1 cellular context compared by ENCODE assay signal in the genomic region with DNA sequence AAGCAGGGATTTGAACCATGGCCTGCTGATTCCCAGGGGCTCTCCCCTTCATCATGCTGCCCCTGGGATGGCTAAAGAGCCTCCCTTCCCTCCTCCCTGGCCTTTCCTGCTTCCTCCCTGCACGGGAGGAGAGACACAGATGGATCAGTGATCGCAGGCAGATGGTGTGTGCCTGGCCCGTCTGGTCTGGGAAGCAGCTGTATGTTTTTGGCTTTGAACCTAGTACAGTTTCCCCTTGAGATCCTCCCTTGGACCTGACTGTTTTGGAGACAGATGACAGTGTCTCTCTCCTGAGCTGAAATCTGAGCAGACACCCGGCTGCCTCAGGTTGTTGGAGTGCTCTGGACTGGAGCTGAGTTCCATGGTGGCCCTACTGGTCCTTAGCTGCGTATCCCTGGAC.
TF ChIP-seq lines count a peak whose summit lies in the region.

No MANE protein-coding gene starts in this region.

TF ChIP-seq in GM23338, 12 proteins besides CTCF, POLR2A, EP300 and RAD21 (continued from another document):
- TF ChIP-seq, protein P1, sequence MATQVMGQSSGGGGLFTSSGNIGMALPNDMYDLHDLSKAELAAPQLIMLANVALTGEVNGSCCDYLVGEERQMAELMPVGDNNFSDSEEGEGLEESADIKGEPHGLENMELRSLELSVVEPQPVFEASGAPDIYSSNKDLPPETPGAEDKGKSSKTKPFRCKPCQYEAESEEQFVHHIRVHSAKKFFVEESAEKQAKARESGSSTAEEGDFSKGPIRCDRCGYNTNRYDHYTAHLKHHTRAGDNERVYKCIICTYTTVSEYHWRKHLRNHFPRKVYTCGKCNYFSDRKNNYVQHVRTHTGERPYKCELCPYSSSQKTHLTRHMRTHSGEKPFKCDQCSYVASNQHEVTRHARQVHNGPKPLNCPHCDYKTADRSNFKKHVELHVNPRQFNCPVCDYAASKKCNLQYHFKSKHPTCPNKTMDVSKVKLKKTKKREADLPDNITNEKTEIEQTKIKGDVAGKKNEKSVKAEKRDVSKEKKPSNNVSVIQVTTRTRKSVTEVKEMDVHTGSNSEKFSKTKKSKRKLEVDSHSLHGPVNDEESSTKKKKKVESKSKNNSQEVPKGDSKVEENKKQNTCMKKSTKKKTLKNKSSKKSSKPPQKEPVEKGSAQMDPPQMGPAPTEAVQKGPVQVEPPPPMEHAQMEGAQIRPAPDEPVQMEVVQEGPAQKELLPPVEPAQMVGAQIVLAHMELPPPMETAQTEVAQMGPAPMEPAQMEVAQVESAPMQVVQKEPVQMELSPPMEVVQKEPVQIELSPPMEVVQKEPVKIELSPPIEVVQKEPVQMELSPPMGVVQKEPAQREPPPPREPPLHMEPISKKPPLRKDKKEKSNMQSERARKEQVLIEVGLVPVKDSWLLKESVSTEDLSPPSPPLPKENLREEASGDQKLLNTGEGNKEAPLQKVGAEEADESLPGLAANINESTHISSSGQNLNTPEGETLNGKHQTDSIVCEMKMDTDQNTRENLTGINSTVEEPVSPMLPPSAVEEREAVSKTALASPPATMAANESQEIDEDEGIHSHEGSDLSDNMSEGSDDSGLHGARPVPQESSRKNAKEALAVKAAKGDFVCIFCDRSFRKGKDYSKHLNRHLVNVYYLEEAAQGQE (IDR thresholded peaks at IDR 0.05; ENCODE audit: unreplicated experiment): no peak
